In the genomic region with DNA sequence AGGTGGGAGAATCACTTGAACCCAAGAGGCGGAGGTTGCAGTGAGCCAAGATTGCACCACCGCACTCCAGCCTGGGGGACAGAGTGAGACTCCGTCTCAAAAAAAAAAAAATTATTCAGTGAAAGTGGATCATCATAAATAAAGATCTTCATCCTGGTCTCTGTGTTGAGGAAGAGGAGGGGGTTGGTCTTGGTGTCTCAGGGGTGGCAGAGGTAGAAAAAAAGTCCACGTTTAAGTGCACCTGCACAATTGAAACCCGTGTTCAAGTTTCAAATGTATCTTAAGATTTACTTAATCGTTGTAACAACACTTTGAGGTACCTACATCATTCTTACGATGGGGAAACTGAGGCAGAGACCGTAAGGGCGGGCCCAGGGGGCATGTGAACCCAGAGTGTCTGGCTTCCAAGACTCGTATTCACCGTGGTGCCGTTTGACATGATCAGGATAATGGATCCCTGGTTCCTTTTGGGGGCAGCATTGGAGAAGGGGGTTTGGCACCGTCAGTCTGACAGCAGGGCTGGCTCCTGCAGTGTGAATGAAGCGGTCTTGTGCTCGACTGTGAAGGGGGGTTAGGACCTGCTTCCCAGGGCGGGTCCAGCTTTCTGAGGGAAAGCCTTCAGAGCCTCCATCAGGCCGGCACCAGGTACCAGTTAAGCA, we compare ENCODE assay signal across 8 cellular contexts. TPM values are rescaled to one million over a fixed set of nuclear protein-coding genes. Genes with fewer than 3 reads are reported as not detected.
DNase-seq lines count a peak whose midpoint lies in the region; ATAC-seq and TF ChIP-seq lines count a peak whose summit lies in the region.

No MANE protein-coding gene starts in this region.

- TF ChIP-seq CTCF in dorsolateral prefrontal cortex (IDR thresholded peaks at IDR 0.05 in 54 of 56, conservative IDR thresholded peaks at IDR 0.05 in 2 of 56; ENCODE audit: low read depth in 1 of 56, partially characterized antibody in 56 of 56): peak in 2 of 56 donors; percentile 4 to 7
- TF ChIP-seq CTCF in nephron progenitor cell (IDR thresholded peaks at IDR 0.05): no peak
- no peak for TF ChIP-seq CTCF in lower leg skin (IDR thresholded peaks at IDR 0.05)

- peak overlapping the region; percentile 75 for H3K4me3 Mint-ChIP-seq in nephron progenitor cell

- H3K27me3 Mint-ChIP-seq in nephron progenitor cell (ENCODE audit: low read depth, poor library complexity): peaks cover 2% of the 10 kb centered on the region

- intact Hi-C loops in Right ventricle myocardium superior (cut with DNase I) (loop anchor here (5.0 kb wide), 1 partner anchor 150 kb away; a partner anchor contains a TSS), left ventricle myocardium superior (cut with micrococcal nuclease) (no loop called here), dorsolateral prefrontal cortex (cut with DNase I) (loop anchor here (2.0 to 5.0 kb wide), 3 partner anchors 33 to 150 kb away; a partner anchor contains a TSS), lower leg skin (cut with DNase I; ENCODE audit: low total_unique reads) (no loop called here)

- peak overlapping the region; percentile 78 to 99 (median 94) for H3K27ac ChIP-seq in dorsolateral prefrontal cortex

- H3K27ac Mint-ChIP-seq in nephron progenitor cell: peak overlapping the region; percentile 97

- DNase-seq in Right ventricle myocardium superior (no peak), left ventricle myocardium superior (no peak), NCI-H524 (lab: John Stamatoyannopoulos, UW) (peak; percentile 87 to 88), dorsolateral prefrontal cortex (no peak), nephron progenitor cell (no peak), lower leg skin (ENCODE audit: low spot score in 2 of 2) (no peak), Ammon's horn (ENCODE audit: low spot score) (no peak)

- ATAC-seq in Right ventricle myocardium superior (ENCODE audit: poor library complexity): peak; percentile 20
- ATAC-seq in left ventricle myocardium superior: no peak
- no peak for ATAC-seq in HG03571 (IDR thresholded peaks at IDR 0.05; ENCODE audit: unreplicated experiment)

- WGBS in lower leg skin, 2 donors: 29 to 40% methylated on average over 17 of the region's 17 CpGs

- H3K4me1 Mint-ChIP-seq in nephron progenitor cell: peaks cover 68% of the 10 kb centered on the region

- H3K9me3 Mint-ChIP-seq in nephron progenitor cell: no peaks in the 10 kb centered on the region

- no peaks in the 10 kb centered on the region for H3K27me3 ChIP-seq in dorsolateral prefrontal cortex

- H3K4me3 ChIP-seq in dorsolateral prefrontal cortex: peak overlapping the region; percentile 21 to 76 (median 63)
- no peak overlapping the region for H3K4me3 ChIP-seq in lower leg skin (ENCODE audit: low read depth, poor library complexity, severe bottlenecking)

- H3K36me3 Mint-ChIP-seq in nephron progenitor cell (ENCODE audit: low read depth): no peaks in the 10 kb centered on the region

- no peak for TF ChIP-seq POLR2A in lower leg skin (IDR thresholded peaks at IDR 0.05)

RNA-seq across cellular contexts. Expression of a gene that starts 32.9 kb away (rescaled TPM):
- total RNA-seq in Right ventricle myocardium superior (89.5 TPM), left ventricle myocardium superior (99.2 TPM), dorsolateral prefrontal cortex (100 to 1,000 TPM in 1 of 120 experiments, 10 to 100 TPM in 117, 1 to 10 TPM in 2; 8.0 to 102 (median 36.9) TPM), lower leg skin (100 to 1,000 TPM; 237 to 353 (median 301) TPM)

RNA-seq across cellular contexts. Expression of a gene that starts 57.9 kb away (rescaled TPM):
- 40.9 TPM for total RNA-seq in Right ventricle myocardium superior
- 39.2 TPM for total RNA-seq in left ventricle myocardium superior
- 100 to 1,000 TPM in 39 of 120 experiments, 10 to 100 TPM in 81; 70.0 to 134 (median 94.9) TPM for total RNA-seq in dorsolateral prefrontal cortex
- total RNA-seq in lower leg skin: 10 to 100 TPM; 35.0 to 51.9 (median 44.2) TPM

Comparison
In these comparisons a context has a peak if more than half of its experiments do, and no peak if none do; other contexts are left out.
1. intact Hi-C loops: an anchor here in Right ventricle myocardium superior (5.0 kb wide) and dorsolateral prefrontal cortex (2.0 to 5.0 kb wide); none called in left ventricle myocardium superior and lower leg skin.
2. DNase-seq: peak in NCI-H524 (2 of 2); none in Right ventricle myocardium superior (single experiment), left ventricle myocardium superior (single experiment), dorsolateral prefrontal cortex (0 of 10), nephron progenitor cell (single experiment), lower leg skin (0 of 2) and Ammon's horn (single experiment).